In the genomic region with DNA sequence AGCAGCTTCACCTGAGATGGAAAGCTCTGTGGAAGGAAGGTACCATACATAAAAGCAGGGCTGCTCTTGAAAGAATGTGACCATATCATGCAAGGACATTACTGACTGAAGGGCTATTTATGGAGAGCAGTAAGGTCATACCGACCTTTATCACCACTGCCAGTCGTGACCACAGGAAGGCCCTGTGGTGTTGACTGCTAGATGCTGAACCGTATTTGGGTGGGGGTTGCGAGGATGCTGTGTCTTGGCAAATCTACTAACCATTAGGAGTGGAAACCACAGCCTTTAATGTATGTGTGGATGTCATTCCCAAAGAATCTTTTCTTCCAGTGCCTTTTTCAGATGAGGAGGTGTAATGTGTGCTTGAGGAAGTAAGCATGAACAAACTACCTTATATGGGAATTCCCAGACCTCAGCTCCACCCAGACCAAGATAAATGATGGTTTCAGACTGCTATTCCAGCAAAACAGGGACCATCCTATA, we compare ENCODE assay signal across 8 cellular contexts.
DNase-seq lines count a peak whose midpoint lies in the region; ATAC-seq and TF ChIP-seq lines count a peak whose summit lies in the region.

No MANE protein-coding gene starts in this region.

- peak; percentile 46 for ATAC-seq in GM19328 (IDR thresholded peaks at IDR 0.05; ENCODE audit: unreplicated experiment)
- ATAC-seq in HG03571 (IDR thresholded peaks at IDR 0.05; ENCODE audit: unreplicated experiment) = peak; percentile 39

- H3K27ac ChIP-seq in right atrium auricular region = peak overlapping the region; percentile 68 to 82
- peak overlapping the region; percentile 52 for H3K27ac ChIP-seq in suprapubic skin

- peaks cover 2% of the 10 kb centered on the region for H3K36me3 Mint-ChIP-seq in activated CD4-positive, alpha-beta memory T cell treated with anti-CD3 and anti-CD28 coated beads for 36 hours

- H3K4me1 ChIP-seq in right atrium auricular region = peaks cover 0 to 42% of the 10 kb centered on the region in 2 donors
- H3K4me1 ChIP-seq in suprapubic skin = peaks cover 36% of the 10 kb centered on the region

- H3K4me1 Mint-ChIP-seq in activated CD4-positive, alpha-beta memory T cell treated with anti-CD3 and anti-CD28 coated beads for 36 hours (ENCODE audit: low read depth) = peaks cover 45% of the 10 kb centered on the region

- CTCF ChIA-PET in activated CD4-positive, alpha-beta memory T cell treated with anti-CD3 and anti-CD28 coated beads for 36 hours (lab: Charles Lee) = interaction anchor here (1.0 to 3.9 kb wide), 9 partner anchors 11 to 244 kb away, joined by 3 to 34 read pairs (median 6); no protein-coding TSS in a partner anchor

- no peaks in the 10 kb centered on the region for H3K27me3 ChIP-seq in right atrium auricular region
- H3K27me3 ChIP-seq in suprapubic skin = no peaks in the 10 kb centered on the region

- intact Hi-C loops in activated CD4-positive, alpha-beta memory T cell treated with anti-CD3 and anti-CD28 coated beads for 36 hours (cut with micrococcal nuclease) = loop anchor here (1.0 to 10.0 kb wide), 4 partner anchors 17 to 390 kb away; partner anchors contain the start of gene EDAR

- POLR2A ChIA-PET in activated CD4-positive, alpha-beta memory T cell treated with anti-CD3 and anti-CD28 coated beads for 36 hours (lab: Charles Lee) = interaction anchor here (1.2 to 1.7 kb wide), 2 partner anchors 11 to 124 kb away, joined by 3 to 8 read pairs; partner anchors contain the start of gene RANBP2

- H3K27ac Mint-ChIP-seq in activated CD4-positive, alpha-beta memory T cell treated with anti-CD3 and anti-CD28 coated beads for 36 hours = peak overlapping the region; percentile 73

- no peak for TF ChIP-seq POLR2A in suprapubic skin (IDR thresholded peaks at IDR 0.05)

- H3K4me3 ChIP-seq in right atrium auricular region = no peak overlapping the region
- no peak overlapping the region for H3K4me3 ChIP-seq in suprapubic skin

- TF ChIP-seq EP300 in suprapubic skin (IDR thresholded peaks at IDR 0.05) = no peak

- no peak overlapping the region for H3K4me3 Mint-ChIP-seq in activated CD4-positive, alpha-beta memory T cell treated with anti-CD3 and anti-CD28 coated beads for 36 hours

- H3K36me3 ChIP-seq in right atrium auricular region (no peaks in the 10 kb centered on the region), suprapubic skin (no peaks in the 10 kb centered on the region)

- DNase-seq in ACHN (peak; percentile 98), right atrium auricular region (ENCODE audit: low spot score) (no peak), suprapubic skin (ENCODE audit: low spot score in 2 of 2) (no peak), NCI-H2029 treated with DMSO at 0.1 percent for 48 hours (lab: John Stamatoyannopoulos, UW) (no peak)
- DNase-seq in activated CD4-positive, alpha-beta memory T cell treated with anti-CD3 and anti-CD28 coated beads for 36 hours = peak; percentile 45
- DNase-seq in stimulated activated CD4-positive, alpha-beta T cell treated with anti-CD3 and anti-CD28 coated beads, Interleukin-4, amount 100 ng/mL, for 4 hours = no peak

- TF ChIP-seq CTCF in right atrium auricular region (IDR thresholded peaks at IDR 0.05) = no peak
- no peak for TF ChIP-seq CTCF in suprapubic skin (IDR thresholded peaks at IDR 0.05)

- no peaks in the 10 kb centered on the region for H3K27me3 Mint-ChIP-seq in activated CD4-positive, alpha-beta memory T cell treated with anti-CD3 and anti-CD28 coated beads for 36 hours

- H3K9me3 ChIP-seq in right atrium auricular region (no peaks in the 10 kb centered on the region), suprapubic skin (no peaks in the 10 kb centered on the region)

- in situ Hi-C loops in ACHN (cut with HindIII; ENCODE audit: low pct_ligation_motif_present, low pct_unique_long_range_greater_than_20kb, low sequenced_read_pairs) = no loop called here

- no peaks in the 10 kb centered on the region for H3K9me3 Mint-ChIP-seq in activated CD4-positive, alpha-beta memory T cell treated with anti-CD3 and anti-CD28 coated beads for 36 hours

- 57% methylated on average over 4 of the region's 4 CpGs for WGBS in suprapubic skin

Comparison
In these comparisons a context has a peak if more than half of its experiments do, and no peak if none do; other contexts are left out.
1. DNase-seq: peak in ACHN (single experiment) and activated CD4-positive, alpha-beta memory T cell treated with anti-CD3 and anti-CD28 coated beads for 36 hours (single experiment); none in right atrium auricular region (single experiment), suprapubic skin (0 of 2), stimulated activated CD4-positive, alpha-beta T cell treated with anti-CD3 and anti-CD28 coated beads, Interleukin-4, amount 100 ng/mL, for 4 hours (0 of 2) and NCI-H2029 treated with DMSO at 0.1 percent for 48 hours (single experiment).